ENCODE assay signal across 15 cellular contexts in genomic region chr1:91549041-91549735, GRCh38. TPM values are rescaled to one million over a fixed set of nuclear protein-coding genes. Genes with fewer than 3 reads are reported as not detected.
DNase-seq lines count a peak whose midpoint lies in the region; ATAC-seq and TF ChIP-seq lines count a peak whose summit lies in the region.
"Had no signal": no experiment of that assay in that cellular context is flagged by ENCODE, and none has a peak within 500 bp of the region (broad histone marks: within the 10 kb centered on the region; RNA-seq: fewer than 3 reads in every experiment).

No MANE protein-coding gene starts in this region.

- no peak for TF ChIP-seq CTCF in GM12865 (IDR thresholded peaks at IDR 0.05; ENCODE audit: insufficient read depth, low read depth, low read length, missing control alignments)

- intact Hi-C loops in CD4-positive, alpha-beta memory T cell (cut with micrococcal nuclease), result loop anchor here (1.0 to 10.0 kb wide), 2 partner anchors 11 to 146 kb away; no protein-coding TSS in a partner anchor
- intact Hi-C loops in naive thymus-derived CD4-positive, alpha-beta T cell (cut with micrococcal nuclease), result loop anchor here (1.0 to 2.0 kb wide), 3 partner anchors 11 to 256 kb away; no protein-coding TSS in a partner anchor

- DNase-seq in CD4-positive, alpha-beta memory T cell, result peak; percentile 48 to 63 (median 61)
- DNase-seq in GM12865 (ENCODE audit: low read depth) (peak; percentile 50), G401 (ENCODE audit: low spot score) (no peak), MG63 (no peak), kidney glomerular epithelial cell (lab: John Stamatoyannopoulos, UW) (no peak)
- peak; percentile 29 to 38 for DNase-seq in activated T-cell treated with anti-CD3 and anti-CD28 coated beads, Interleukin-2, amount 50 U/mL, for 72 hours
- peak in 6 of 9 donors; percentile 24 to 45 (median 38) for DNase-seq in naive thymus-derived CD4-positive, alpha-beta T cell
- DNase-seq: amygdala, C1 segment of cervical spinal cord, glutamatergic neuron, NCI-H1694 treated with DMSO at 0.1 percent for 48 hours, NCI-H510A had no signal

- POLR2A ChIA-PET in CD4-positive, alpha-beta memory T cell (lab: Charles Lee; ENCODE audit: partially characterized antibody), result interaction anchor here (1.2 to 2.6 kb wide), 6 partner anchors 8 to 23 kb away, joined by 3 to 12 read pairs (median 5); no protein-coding TSS in a partner anchor
- POLR2A ChIA-PET in naive thymus-derived CD4-positive, alpha-beta T cell (lab: Charles Lee), result interaction anchor here (0.8 kb wide), 1 partner anchor 11 kb away, joined by 3 read pairs; no protein-coding TSS in a partner anchor

- CTCF ChIA-PET in CD4-positive, alpha-beta memory T cell (lab: Charles Lee; ENCODE audit: partially characterized antibody), result interaction anchor here (0.8 to 1.8 kb wide), 6 partner anchors 20 to 337 kb away, joined by 3 to 8 read pairs (median 4); partner anchors contain the start of gene TGFBR3
- CTCF ChIA-PET in naive thymus-derived CD4-positive, alpha-beta T cell (lab: Charles Lee), result interaction anchor here (0.7 to 1.6 kb wide), 2 partner anchors 9 to 335 kb away, joined by 3 to 4 read pairs; no protein-coding TSS in a partner anchor

- H3K4me1 ChIP-seq in CD4-positive, alpha-beta memory T cell (ENCODE audit: insufficient read depth, low read length), result peaks cover 86% of the 10 kb centered on the region
- H3K4me1 ChIP-seq in naive thymus-derived CD4-positive, alpha-beta T cell (ENCODE audit: control insufficient read depth in 2 of 2, insufficient read depth in 2 of 2, low read length in 2 of 2), result peaks cover 27 to 74% of the 10 kb centered on the region in 2 donors
- H3K4me1 ChIP-seq: prostate gland had no signal

- in situ Hi-C loops in G401 (cut with HindIII; ENCODE audit: low sequenced_read_pairs), result loop anchor here (25.0 kb wide), 1 partner anchor 388 kb away; the partner anchor contains the start of gene BRDT

- H3K36me3 ChIP-seq in CD4-positive, alpha-beta memory T cell (ENCODE audit: insufficient read depth, low read length), result no peaks in the 10 kb centered on the region
- no peaks in the 10 kb centered on the region for H3K36me3 ChIP-seq in naive thymus-derived CD4-positive, alpha-beta T cell (ENCODE audit: control insufficient read depth in 2 of 3, insufficient read depth in 3 of 3, low read length in 3 of 3)
- no peaks in the 10 kb centered on the region for H3K36me3 ChIP-seq in MG63
- H3K36me3 ChIP-seq: prostate gland, thoracic aorta had no signal

- H3K4me1 Mint-ChIP-seq in CD4-positive, alpha-beta memory T cell, result peaks cover 57 to 84% (median 70%) of the 10 kb centered on the region in 4 donors
- peaks cover 77% of the 10 kb centered on the region for H3K4me1 Mint-ChIP-seq in activated T-cell treated with anti-CD3 and anti-CD28 coated beads, Interleukin-2, amount 50 U/mL, for 72 hours (ENCODE audit: low read depth)
- H3K4me1 Mint-ChIP-seq in naive thymus-derived CD4-positive, alpha-beta T cell, result peaks cover 29 to 82% (median 40%) of the 10 kb centered on the region in 7 donors

- peaks cover 0 to 7% (median 0%) of the 10 kb centered on the region in 8 donors for H3K9me3 Mint-ChIP-seq in CD4-positive, alpha-beta memory T cell
- peaks cover 2 to 3% of the 10 kb centered on the region in 2 donors for H3K9me3 Mint-ChIP-seq in activated T-cell treated with anti-CD3 and anti-CD28 coated beads, Interleukin-2, amount 50 U/mL, for 72 hours
- peaks cover 0 to 3% (median 0%) of the 10 kb centered on the region in 11 donors for H3K9me3 Mint-ChIP-seq in naive thymus-derived CD4-positive, alpha-beta T cell

- H3K27ac ChIP-seq in CD4-positive, alpha-beta memory T cell (ENCODE audit: low read depth, low read length), result peak overlapping the region; percentile 53
- H3K27ac ChIP-seq in naive thymus-derived CD4-positive, alpha-beta T cell (ENCODE audit: low read depth, low read length), result peak overlapping the region; percentile 4
- H3K27ac ChIP-seq: epithelial cell of prostate, prostate gland, thoracic aorta had no signal

- peak overlapping the region; percentile 86 to 95 (median 93) for H3K27ac Mint-ChIP-seq in CD4-positive, alpha-beta memory T cell
- H3K27ac Mint-ChIP-seq in activated T-cell treated with anti-CD3 and anti-CD28 coated beads, Interleukin-2, amount 50 U/mL, for 72 hours, result peak overlapping the region; percentile 74
- peak overlapping the region; percentile 69 to 97 (median 88) for H3K27ac Mint-ChIP-seq in naive thymus-derived CD4-positive, alpha-beta T cell

- no peaks in the 10 kb centered on the region for H3K36me3 Mint-ChIP-seq in CD4-positive, alpha-beta memory T cell
- H3K36me3 Mint-ChIP-seq in activated T-cell treated with anti-CD3 and anti-CD28 coated beads, Interleukin-2, amount 50 U/mL, for 72 hours (ENCODE audit: insufficient read depth in 2 of 2), result peaks cover 2 to 5% of the 10 kb centered on the region in 2 donors
- peaks cover 0 to 22% (median 0%) of the 10 kb centered on the region in 5 donors for H3K36me3 Mint-ChIP-seq in naive thymus-derived CD4-positive, alpha-beta T cell

- peak overlapping the region in 1 of 2 donors; percentile 16 for H3K4me3 ChIP-seq in CD4-positive, alpha-beta memory T cell (ENCODE audit: low read length in 2 of 2)
- H3K4me3 ChIP-seq in GM12865 (ENCODE audit: low read depth, low read length) (no peak overlapping the region), MG63 (no peak overlapping the region)
- peak overlapping the region; percentile 40 for H3K4me3 ChIP-seq in naive thymus-derived CD4-positive, alpha-beta T cell (ENCODE audit: low read length)
- H3K4me3 ChIP-seq: prostate gland, thoracic aorta had no signal

- H3K27me3 ChIP-seq in CD4-positive, alpha-beta memory T cell (ENCODE audit: insufficient read depth, low read length), result no peaks in the 10 kb centered on the region
- no peaks in the 10 kb centered on the region for H3K27me3 ChIP-seq in naive thymus-derived CD4-positive, alpha-beta T cell (ENCODE audit: control insufficient read depth in 2 of 2, insufficient read depth in 2 of 2, low read length in 2 of 2)
- 0 out of 2 replicates have a peak, but pooled peaks cover 3% of the 10 kb centered on the region for H3K27me3 ChIP-seq in MG63

- peak overlapping the region; percentile 45 to 86 (median 72) for H3K4me3 Mint-ChIP-seq in CD4-positive, alpha-beta memory T cell
- peak overlapping the region; percentile 37 to 77 for H3K4me3 Mint-ChIP-seq in activated T-cell treated with anti-CD3 and anti-CD28 coated beads, Interleukin-2, amount 50 U/mL, for 72 hours
- H3K4me3 Mint-ChIP-seq in naive thymus-derived CD4-positive, alpha-beta T cell, result peak overlapping the region; percentile 63 to 87 (median 70)

- peaks cover 0 to 1% of the 10 kb centered on the region in 2 donors for H3K27me3 Mint-ChIP-seq in CD4-positive, alpha-beta memory T cell
- no peaks in the 10 kb centered on the region for H3K27me3 Mint-ChIP-seq in activated T-cell treated with anti-CD3 and anti-CD28 coated beads, Interleukin-2, amount 50 U/mL, for 72 hours (ENCODE audit: low read depth)
- H3K27me3 Mint-ChIP-seq in naive thymus-derived CD4-positive, alpha-beta T cell, result peaks cover 0 to 10% (median 0%) of the 10 kb centered on the region in 5 donors

- peak; percentile 75 to 83 for ATAC-seq in activated T-cell treated with anti-CD3 and anti-CD28 coated beads, Interleukin-2, amount 50 U/mL, for 72 hours (replicated peaks in 1 of 2)
- ATAC-seq in naive thymus-derived CD4-positive, alpha-beta T cell, result peak; percentile 84

- no peaks in the 10 kb centered on the region for H3K9me3 ChIP-seq in CD4-positive, alpha-beta memory T cell (ENCODE audit: control insufficient read depth in 1 of 2, low read length in 2 of 2)
- H3K9me3 ChIP-seq in naive thymus-derived CD4-positive, alpha-beta T cell (ENCODE audit: control insufficient read depth in 2 of 3, low read length in 3 of 3), result no peaks in the 10 kb centered on the region
- H3K9me3 ChIP-seq in MG63, result no peaks in the 10 kb centered on the region
- H3K9me3 ChIP-seq: prostate gland, thoracic aorta had no signal

RNA-seq across cellular contexts. Expression of gene CDC7, which starts 48.5 kb away (rescaled TPM):
- total RNA-seq in CD4-positive, alpha-beta memory T cell, result 1 to 10 TPM; 4.7 to 6.0 TPM
- polyA plus RNA-seq in CD4-positive, alpha-beta memory T cell, result 1 to 10 TPM; 2.9 to 4.3 TPM
- total RNA-seq in activated T-cell treated with anti-CD3 and anti-CD28 coated beads, Interleukin-2, amount 50 U/mL, for 72 hours, result 10 to 100 TPM; 39.0 to 45.3 TPM
- 10 to 100 TPM in 1 of 5 experiments, 1 to 10 TPM in 4; 5.3 to 17.9 (median 5.9) TPM for total RNA-seq in naive thymus-derived CD4-positive, alpha-beta T cell
- 1 to 10 TPM; 3.6 to 4.4 TPM for polyA plus RNA-seq in naive thymus-derived CD4-positive, alpha-beta T cell
- total RNA-seq in G401 (2014; rRNA removed; shearing (Covaris generic)), result 31.4 and 40.8 TPM in 2 replicates
- total RNA-seq in MG63 (2014; rRNA removed; shearing (Covaris generic); ENCODE audit: low replicate concordance), result 15.9 and 16.1 TPM in 2 replicates

Comparison
In these comparisons a context has a peak if more than half of its experiments do, and no peak if none do; other contexts are left out.
1. DNase-seq: peak in CD4-positive, alpha-beta memory T cell (5 of 5), GM12865 (single experiment), activated T-cell treated with anti-CD3 and anti-CD28 coated beads, Interleukin-2, amount 50 U/mL, for 72 hours (2 of 2) and naive thymus-derived CD4-positive, alpha-beta T cell (6 of 9); none in G401 (single experiment), MG63 (single experiment) and kidney glomerular epithelial cell (single experiment).
2. Peak in every context shown above with its lines, with median percentiles within 50 percentile points of each other: H3K27ac Mint-ChIP-seq and H3K4me3 Mint-ChIP-seq.